In genomic region chr20:43740642-43741041, GRCh38 we compare ENCODE assay signal across 44 cellular contexts. TPM values are rescaled to one million over a fixed set of nuclear protein-coding genes. Genes with fewer than 3 reads are reported as not detected.
"Had no signal": no experiment of that assay in that cellular context is flagged by ENCODE, and none has a peak within 500 bp of the region (broad histone marks: within the 10 kb centered on the region; RNA-seq: fewer than 3 reads in every experiment).

No MANE protein-coding gene starts in this region.

- DNase-seq: activated effector memory CD4-positive, alpha-beta T cell treated with anti-CD3 and anti-CD28 coated beads, Interleukin-2, amount 50 U/mL, for 16 hours; activated effector memory CD4-positive, alpha-beta T cell treated with Interleukin-2 at 50 U/mL for 16 hours; activated gamma-delta T cell; activated gamma-delta T cell treated with Interleukin-2 at 50 U/mL for 16 hours; activated naive CD4-positive, alpha-beta T cell; activated naive CD4-positive, alpha-beta T cell treated with anti-CD3 and anti-CD28 coated beads for 36 hours; activated naive CD4-positive, alpha-beta T cell treated with anti-CD3 and anti-CD28 coated beads, Interleukin-2, amount 10 ng/mL, durations not matched to agents 7 days and 5 days; activated naive CD4-positive, alpha-beta T cell treated with anti-CD3 and anti-CD28 coated beads, Interleukin-2, amount 50 U/mL, for 16 hours; activated naive CD4-positive, alpha-beta T cell treated with Interleukin-2 at 50 U/mL for 16 hours; activated naive CD8-positive, alpha-beta T cell treated with anti-CD3 and anti-CD28 coated beads for 36 hours; activated naive CD8-positive, alpha-beta T cell treated with anti-CD3 and anti-CD28 coated beads, Interleukin-2, amount 10 ng/mL, durations not matched to agents 7 days and 5 days; activated naive CD8-positive, alpha-beta T cell treated with anti-CD3 and anti-CD28 coated beads, Interleukin-2, amount 50 U/mL, for 24 hours; activated T-cell treated with anti-CD3 and anti-CD28 coated beads, Interleukin-2, amount 50 U/mL, for 1 hour; activated T-cell treated with anti-CD3 and anti-CD28 coated beads, Interleukin-2, amount 50 U/mL, for 24 hours; activated T-cell treated with anti-CD3 and anti-CD28 coated beads, Interleukin-2, amount 50 U/mL, for 4 hours; activated T-cell treated with anti-CD3 and anti-CD28 coated beads, Interleukin-2, amount 50 U/mL, for 48 hours; activated T-cell treated with anti-CD3 and anti-CD28 coated beads, Interleukin-2, amount 50 U/mL, for 72 hours; adrenal gland; amniotic stem cell; amygdala; anterior cingulate cortex; body of pancreas; brain microvascular endothelial cell; caudate nucleus; central memory CD4-positive, alpha-beta T cell; cerebellar nuclear complex had no signal

- H3K9me3 ChIP-seq: adrenal gland, ascending aorta, body of pancreas, breast epithelium had no signal

- H3K9me3 Mint-ChIP-seq: activated naive CD4-positive, alpha-beta T cell treated with anti-CD3 and anti-CD28 coated beads for 36 hours; activated naive CD4-positive, alpha-beta T cell treated with anti-CD3 and anti-CD28 coated beads, Interleukin-2, amount 10 ng/mL, durations not matched to agents 7 days and 5 days; activated naive CD4-positive, alpha-beta T cell treated with anti-CD3 and anti-CD28 coated beads, Interleukin-2, amount 50 U/mL, for 24 hours; activated naive CD8-positive, alpha-beta T cell treated with anti-CD3 and anti-CD28 coated beads for 36 hours; activated naive CD8-positive, alpha-beta T cell treated with anti-CD3 and anti-CD28 coated beads, Interleukin-2, amount 50 U/mL, for 24 hours; activated T-cell treated with anti-CD3 and anti-CD28 coated beads, Interleukin-2, amount 50 U/mL, for 24 hours; activated T-cell treated with anti-CD3 and anti-CD28 coated beads, Interleukin-2, amount 50 U/mL, for 4 hours; activated T-helper 1 cell treated with anti-CD3 and anti-CD28 coated beads, Interleukin-12 subunit alpha, Interleukin-12 subunit beta, Interleukin-2, Interleukin-4 antibody, amounts not matched to agents 30 ng/mL and 10 ng/mL and 1 ng/mL, durations not matched to agents 14 hours and 24 hours and 36 hours; activated T-helper 17 cell treated with anti-CD3 and anti-CD28 coated beads, Interleukin-2, amount 50 U/mL, for 72 hours; activated T-helper 2 cell treated with anti-CD3 and anti-CD28 coated beads, Interferon-gamma antibody, Interleukin-2, Interleukin-4, amounts not matched to agents 10 μg/mL and 5 μg/mL and 100 μg/mL, durations not matched to agents 14 hours and 24 hours and 36 hours; central memory CD8-positive, alpha-beta T cell had no signal

- H3K4me1 Mint-ChIP-seq: activated T-helper 17 cell treated with anti-CD3 and anti-CD28 coated beads, Interleukin-2, amount 50 U/mL, for 72 hours had no signal

- H3K27me3 ChIP-seq: ascending aorta, body of pancreas, brain microvascular endothelial cell, cardiac muscle cell had no signal

- ATAC-seq: activated naive CD4-positive, alpha-beta T cell treated with anti-CD3 and anti-CD28 coated beads, Interleukin-2, amount 50 U/mL, for 72 hours; activated naive CD8-positive, alpha-beta T cell treated with anti-CD3 and anti-CD28 coated beads, Interleukin-2, amount 50 U/mL, for 24 hours; activated T-cell treated with anti-CD3 and anti-CD28 coated beads, Interleukin-2, amount 50 U/mL, for 4 hours; activated T-cell treated with anti-CD3 and anti-CD28 coated beads, Interleukin-2, amount 50 U/mL, for 72 hours; activated T-helper 17 cell treated with anti-CD3 and anti-CD28 coated beads, Interleukin-2, amount 50 U/mL, for 72 hours; body of pancreas had no signal

- H3K27ac ChIP-seq: adrenal gland, ascending aorta, body of pancreas, brain microvascular endothelial cell, breast epithelium, cardiac muscle cell had no signal

- H3K4me3 ChIP-seq: adrenal gland, ascending aorta, body of pancreas, breast epithelium, cardiac muscle cell had no signal

- H3K36me3 ChIP-seq: adrenal gland, ascending aorta, brain microvascular endothelial cell, breast epithelium, cardiac muscle cell had no signal

- FAIRE-seq: astrocyte, bronchial epithelial cell had no signal

- H3K27ac Mint-ChIP-seq: activated naive CD4-positive, alpha-beta T cell treated with anti-CD3 and anti-CD28 coated beads for 36 hours; activated naive CD4-positive, alpha-beta T cell treated with anti-CD3 and anti-CD28 coated beads, Interleukin-2, amount 10 ng/mL, durations not matched to agents 7 days and 5 days; activated naive CD4-positive, alpha-beta T cell treated with anti-CD3 and anti-CD28 coated beads, Interleukin-2, amount 50 U/mL, for 72 hours; activated naive CD8-positive, alpha-beta T cell; activated naive CD8-positive, alpha-beta T cell treated with anti-CD3 and anti-CD28 coated beads for 36 hours; activated naive CD8-positive, alpha-beta T cell treated with anti-CD3 and anti-CD28 coated beads, Interleukin-2, amount 10 ng/mL, durations not matched to agents 7 days and 5 days; activated naive CD8-positive, alpha-beta T cell treated with anti-CD3 and anti-CD28 coated beads, Interleukin-2, amount 50 U/mL, for 24 hours; activated T-cell treated with anti-CD3 and anti-CD28 coated beads, Interleukin-2, amount 50 U/mL, for 24 hours; activated T-cell treated with anti-CD3 and anti-CD28 coated beads, Interleukin-2, amount 50 U/mL, for 72 hours; activated T-helper 1 cell treated with anti-CD3 and anti-CD28 coated beads, Interleukin-12 subunit alpha, Interleukin-12 subunit beta, Interleukin-2, Interleukin-4 antibody, amounts not matched to agents 30 ng/mL and 10 ng/mL and 1 ng/mL, durations not matched to agents 14 hours and 24 hours and 36 hours; activated T-helper 17 cell treated with anti-CD3 and anti-CD28 coated beads, Interleukin-2, amount 50 U/mL, for 72 hours; activated T-helper 2 cell treated with anti-CD3 and anti-CD28 coated beads, Interferon-gamma antibody, Interleukin-2, Interleukin-4, amounts not matched to agents 10 μg/mL and 5 μg/mL and 100 μg/mL, durations not matched to agents 14 hours and 24 hours and 36 hours; brain had no signal

- H3K36me3 Mint-ChIP-seq: activated naive CD4-positive, alpha-beta T cell treated with anti-CD3 and anti-CD28 coated beads, Interleukin-2, amount 10 ng/mL, durations not matched to agents 7 days and 5 days; activated naive CD4-positive, alpha-beta T cell treated with anti-CD3 and anti-CD28 coated beads, Interleukin-2, amount 50 U/mL, for 24 hours; activated naive CD8-positive, alpha-beta T cell; activated naive CD8-positive, alpha-beta T cell treated with anti-CD3 and anti-CD28 coated beads for 36 hours; brain had no signal

- H3K27me3 Mint-ChIP-seq: activated naive CD4-positive, alpha-beta T cell treated with anti-CD3 and anti-CD28 coated beads, Interleukin-2, amount 50 U/mL, for 24 hours; activated naive CD8-positive, alpha-beta T cell; activated naive CD8-positive, alpha-beta T cell treated with anti-CD3 and anti-CD28 coated beads for 36 hours; activated T-cell treated with anti-CD3 and anti-CD28 coated beads, Interleukin-2, amount 50 U/mL, for 24 hours had no signal

- H3K4me3 Mint-ChIP-seq: activated naive CD4-positive, alpha-beta T cell treated with anti-CD3 and anti-CD28 coated beads for 36 hours; activated naive CD4-positive, alpha-beta T cell treated with anti-CD3 and anti-CD28 coated beads, Interleukin-2, amount 10 ng/mL, durations not matched to agents 7 days and 5 days; activated naive CD4-positive, alpha-beta T cell treated with anti-CD3 and anti-CD28 coated beads, Interleukin-2, amount 50 U/mL, for 24 hours; activated naive CD8-positive, alpha-beta T cell; activated naive CD8-positive, alpha-beta T cell treated with anti-CD3 and anti-CD28 coated beads for 36 hours; activated naive CD8-positive, alpha-beta T cell treated with anti-CD3 and anti-CD28 coated beads, Interleukin-2, amount 10 ng/mL, durations not matched to agents 7 days and 5 days; activated naive CD8-positive, alpha-beta T cell treated with anti-CD3 and anti-CD28 coated beads, Interleukin-2, amount 50 U/mL, for 24 hours; activated T-cell treated with anti-CD3 and anti-CD28 coated beads, Interleukin-2, amount 50 U/mL, for 24 hours; activated T-cell treated with anti-CD3 and anti-CD28 coated beads, Interleukin-2, amount 50 U/mL, for 4 hours; activated T-cell treated with anti-CD3 and anti-CD28 coated beads, Interleukin-2, amount 50 U/mL, for 72 hours; activated T-helper 1 cell treated with anti-CD3 and anti-CD28 coated beads, Interleukin-12 subunit alpha, Interleukin-12 subunit beta, Interleukin-2, Interleukin-4 antibody, amounts not matched to agents 30 ng/mL and 10 ng/mL and 1 ng/mL, durations not matched to agents 14 hours and 24 hours and 36 hours; activated T-helper 17 cell treated with anti-CD3 and anti-CD28 coated beads, Interleukin-2, amount 50 U/mL, for 72 hours; brain; central memory CD8-positive, alpha-beta T cell had no signal

- H3K4me1 ChIP-seq: adrenal gland, ascending aorta, body of pancreas, breast epithelium had no signal

RNA-seq across cellular contexts. Expression of gene GTSF1L, which starts 13.8 kb away (rescaled TPM):
- total RNA-seq: activated naive CD4-positive, alpha-beta T cell treated with anti-CD3 and anti-CD28 coated beads for 36 hours; activated naive CD8-positive, alpha-beta T cell treated with anti-CD3 and anti-CD28 coated beads for 36 hours; activated naive CD8-positive, alpha-beta T cell treated with anti-CD3 and anti-CD28 coated beads, Interleukin-2, amount 10 ng/mL, durations not matched to agents 7 days and 5 days; activated T-cell treated with anti-CD3 and anti-CD28 coated beads, Interleukin-2, amount 50 U/mL, for 4 hours; activated T-cell treated with anti-CD3 and anti-CD28 coated beads, Interleukin-2, amount 50 U/mL, for 72 hours; activated T-helper 17 cell treated with anti-CD3 and anti-CD28 coated beads, Interleukin-2, amount 50 U/mL, for 72 hours; activated T-helper 2 cell treated with anti-CD3 and anti-CD28 coated beads, Interferon-gamma antibody, Interleukin-2, Interleukin-4, amounts not matched to agents 10 μg/mL and 5 μg/mL and 100 μg/mL, durations not matched to agents 14 hours and 24 hours and 36 hours; adrenal gland; aorta; ascending aorta; astrocyte; body of pancreas; breast epithelium; bronchial epithelial cell; cardiac muscle cell; cardiac septum; cerebellum; chondrocyte had no signal
- polyA plus RNA-seq: adipose tissue, adrenal gland, aorta, cardiac muscle cell had no signal
